28 cellular contexts compared by ENCODE assay signal in genomic region chr1:185450123-185450788, GRCh38.
"Had no signal": no experiment of that assay in that cellular context is flagged by ENCODE, and none has a peak within 500 bp of the region (broad histone marks: within the 10 kb centered on the region; RNA-seq: fewer than 3 reads in every experiment).

No MANE protein-coding gene starts in this region.

- H3K27me3 ChIP-seq: ascending aorta, breast epithelium, cardiac muscle cell, esophagus squamous epithelium, gastroesophageal sphincter had no signal

- H3K27ac ChIP-seq: ascending aorta, breast epithelium, cardiac muscle cell, epithelial cell of prostate, esophagus squamous epithelium, gastroesophageal sphincter had no signal

- DNase-seq: activated CD4-positive, alpha-beta memory T cell treated with anti-CD3 and anti-CD28 coated beads for 36 hours; activated CD4-positive, alpha-beta T cell treated with anti-CD3 and anti-CD28 coated beads for 36 hours; activated CD4-positive, alpha-beta T cell treated with anti-CD3 and anti-CD28 coated beads, Interleukin-2, amount 10 ng/mL, durations not matched to agents 24 days and 14 days; activated CD4-positive, CD25-positive, alpha-beta regulatory T cell; activated CD4-positive, CD25-positive, alpha-beta regulatory T cell treated with anti-CD3 and anti-CD28 coated beads, Interleukin-2, amount 50 U/mL, for 72 hours; activated CD8-positive, alpha-beta memory T cell treated with anti-CD3 and anti-CD28 coated beads, Interleukin-2, amount 10 ng/mL, durations not matched to agents 7 days and 5 days; activated CD8-positive, alpha-beta memory T cell treated with anti-CD3 and anti-CD28 coated beads, Interleukin-2, amount 50 U/mL, for 4 hours; activated CD8-positive, alpha-beta T cell treated with anti-CD3 and anti-CD28 coated beads, Interleukin-2, amount 10 ng/mL, durations not matched to agents 7 days and 5 days; activated gamma-delta T cell; activated naive CD4-positive, alpha-beta T cell; activated naive CD4-positive, alpha-beta T cell treated with anti-CD3 and anti-CD28 coated beads, Interleukin-2, amount 10 ng/mL, durations not matched to agents 7 days and 5 days; activated naive CD8-positive, alpha-beta T cell treated with anti-CD3 and anti-CD28 coated beads, Interleukin-2, amount 10 ng/mL, durations not matched to agents 7 days and 5 days; activated T-cell treated with anti-CD3 and anti-CD28 coated beads, Interleukin-2, amount 50 U/mL, for 1 hour; activated T-cell treated with anti-CD3 and anti-CD28 coated beads, Interleukin-2, amount 50 U/mL, for 48 hours; central memory CD4-positive, alpha-beta T cell; cerebellar nuclear complex; effector CD8-positive, alpha-beta T cell; esophagus squamous epithelium; foreskin melanocyte; T-helper 2 cell had no signal

- H3K36me3 ChIP-seq: ascending aorta, breast epithelium, cardiac muscle cell, esophagus squamous epithelium, gastroesophageal sphincter had no signal

- FAIRE-seq: endometrium, endothelial cell of umbilical vein had no signal

- ATAC-seq: activated CD4-positive, alpha-beta T cell treated with anti-CD3 and anti-CD28 coated beads for 36 hours; activated CD8-positive, alpha-beta memory T cell treated with anti-CD3 and anti-CD28 coated beads, Interleukin-2, amount 10 ng/mL, durations not matched to agents 7 days and 5 days; activated CD8-positive, alpha-beta T cell treated with anti-CD3 and anti-CD28 coated beads, Interleukin-2, amount 10 ng/mL, durations not matched to agents 7 days and 5 days; activated naive CD4-positive, alpha-beta T cell treated with anti-CD3 and anti-CD28 coated beads, Interleukin-2, amount 50 U/mL, for 72 hours; gastroesophageal sphincter had no signal

- H3K4me1 ChIP-seq: ascending aorta, breast epithelium, esophagus squamous epithelium, gastroesophageal sphincter had no signal

- H3K9me3 ChIP-seq: ascending aorta, breast epithelium, esophagus squamous epithelium, gastroesophageal sphincter had no signal

- H3K4me3 ChIP-seq: ascending aorta, breast epithelium, cardiac muscle cell, esophagus squamous epithelium, gastroesophageal sphincter had no signal
